ENCODE assay signal across 8 cellular contexts in genomic region chr3:46892285-46893145, GRCh38. TPM values are rescaled to one million over a fixed set of nuclear protein-coding genes. Genes with fewer than 3 reads are reported as not detected.
DNase-seq lines count a peak whose midpoint lies in the region; ATAC-seq and TF ChIP-seq lines count a peak whose summit lies in the region.

No MANE protein-coding gene starts in this region.

- no peaks in the 10 kb centered on the region for H3K9me3 ChIP-seq in breast epithelium
- no peaks in the 10 kb centered on the region for H3K9me3 ChIP-seq in iPS DF 6.9 (ENCODE audit: control insufficient read depth, insufficient read depth, low read length)

- peak overlapping the region; percentile 57 for H3K4me3 Mint-ChIP-seq in activated T-cell treated with anti-CD3 and anti-CD28 coated beads, Interleukin-2, amount 50 U/mL, for 24 hours

- H3K27ac ChIP-seq in breast epithelium (peak overlapping the region in 1 of 2 donors; percentile 26), iPS DF 6.9 (ENCODE audit: low read length) (no peak overlapping the region)

- H3K27ac Mint-ChIP-seq in activated T-cell treated with anti-CD3 and anti-CD28 coated beads, Interleukin-2, amount 50 U/mL, for 24 hours, result no peak overlapping the region

- H3K4me3 ChIP-seq in breast epithelium, result peak overlapping the region; percentile 38 to 65 (median 49)
- H3K4me3 ChIP-seq in iPS DF 6.9 (ENCODE audit: low read length), result peak overlapping the region; percentile 13; the same call in 1 of the 2 replicates

- WGBS in iPS DF 6.9 (ENCODE audit: insufficient coverage, insufficient read length), result no CpG with 5 or more reads among the region's 58 CpGs

- H3K36me3 Mint-ChIP-seq in activated T-cell treated with anti-CD3 and anti-CD28 coated beads, Interleukin-2, amount 50 U/mL, for 24 hours (ENCODE audit: low read depth), result no peaks in the 10 kb centered on the region

- TF ChIP-seq CTCF in breast epithelium (IDR thresholded peaks at IDR 0.05), result no peak

- intact Hi-C loops in breast epithelium (cut with DNase I; ENCODE audit: low total_unique reads), result loop anchor here (10.0 kb wide), 1 partner anchor 188 kb away; the partner anchor contains the start of gene TMIE

- H3K27me3 Mint-ChIP-seq in activated T-cell treated with anti-CD3 and anti-CD28 coated beads, Interleukin-2, amount 50 U/mL, for 24 hours, result peaks cover 48% of the 10 kb centered on the region

- DNase-seq in activated T-cell treated with anti-CD3 and anti-CD28 coated beads, Interleukin-2, amount 50 U/mL, for 24 hours, result no peak
- DNase-seq in activated T-cell treated with anti-CD3 and anti-CD28 coated beads for 4 hours (no peak), NCI-H510A treated with DMSO at 0.1 percent for 48 hours (lab: John Stamatoyannopoulos, UW) (peak; percentile 75), breast epithelium (ENCODE audit: low spot score in 2 of 2) (peak; percentile 37 to 68), iPS DF 6.9 (ENCODE audit: low read depth, low spot score) (peak; percentile 33), putamen (ENCODE audit: low spot score) (peak; percentile 39)
- no peak for DNase-seq in stimulated activated CD4-positive, alpha-beta T cell treated with anti-CD3 and anti-CD28 coated beads, Interleukin-12 subunit alpha, Interleukin-12 subunit beta, amount 100 ng/mL, for 4 hours

- peaks cover 9% of the 10 kb centered on the region for H3K4me1 Mint-ChIP-seq in activated T-cell treated with anti-CD3 and anti-CD28 coated beads, Interleukin-2, amount 50 U/mL, for 24 hours (ENCODE audit: low read depth)

- H3K27me3 ChIP-seq in breast epithelium, result no peaks in the 10 kb centered on the region
- H3K27me3 ChIP-seq in iPS DF 6.9 (ENCODE audit: control insufficient read depth, insufficient read depth, low read length), result peaks cover 24% of the 10 kb centered on the region

- H3K4me1 ChIP-seq in breast epithelium (no peaks in the 10 kb centered on the region), iPS DF 6.9 (ENCODE audit: control insufficient read depth, insufficient read depth, low read length) (peaks cover 13% of the 10 kb centered on the region)

- H3K9me3 Mint-ChIP-seq in activated T-cell treated with anti-CD3 and anti-CD28 coated beads, Interleukin-2, amount 50 U/mL, for 24 hours, result no peaks in the 10 kb centered on the region

- TF ChIP-seq POLR2A in breast epithelium (IDR thresholded peaks at IDR 0.05), result no peak

- no peak for ATAC-seq in HG02610 (IDR thresholded peaks at IDR 0.05; ENCODE audit: unreplicated experiment)

- H3K36me3 ChIP-seq in breast epithelium (no peaks in the 10 kb centered on the region), iPS DF 6.9 (ENCODE audit: control insufficient read depth, insufficient read depth, low read length) (no peaks in the 10 kb centered on the region)

RNA-seq across cellular contexts. Expression of gene PTH1R, which starts 15.0 kb away (rescaled TPM):
- 10 to 100 TPM in 2 of 3 donors, 1 to 10 TPM in 1; 4.7 to 38.2 (median 13.4) TPM for total RNA-seq in breast epithelium

RNA-seq across cellular contexts. Expression of gene MYL3, which starts 29.3 kb away (rescaled TPM):
- total RNA-seq in breast epithelium, result 1 to 10 TPM; 5.9 to 8.5 (median 6.2) TPM

Comparison
In these comparisons a context has a peak if more than half of its experiments do, and no peak if none do; other contexts are left out.
1. DNase-seq: peak in NCI-H510A treated with DMSO at 0.1 percent for 48 hours (single experiment), breast epithelium (2 of 2), iPS DF 6.9 (single experiment) and putamen (single experiment); none in activated T-cell treated with anti-CD3 and anti-CD28 coated beads, Interleukin-2, amount 50 U/mL, for 24 hours (single experiment), activated T-cell treated with anti-CD3 and anti-CD28 coated beads for 4 hours (single experiment) and stimulated activated CD4-positive, alpha-beta T cell treated with anti-CD3 and anti-CD28 coated beads, Interleukin-12 subunit alpha, Interleukin-12 subunit beta, amount 100 ng/mL, for 4 hours (single experiment).